ENCODE assay signal across 1 cellular context in the genomic region with DNA sequence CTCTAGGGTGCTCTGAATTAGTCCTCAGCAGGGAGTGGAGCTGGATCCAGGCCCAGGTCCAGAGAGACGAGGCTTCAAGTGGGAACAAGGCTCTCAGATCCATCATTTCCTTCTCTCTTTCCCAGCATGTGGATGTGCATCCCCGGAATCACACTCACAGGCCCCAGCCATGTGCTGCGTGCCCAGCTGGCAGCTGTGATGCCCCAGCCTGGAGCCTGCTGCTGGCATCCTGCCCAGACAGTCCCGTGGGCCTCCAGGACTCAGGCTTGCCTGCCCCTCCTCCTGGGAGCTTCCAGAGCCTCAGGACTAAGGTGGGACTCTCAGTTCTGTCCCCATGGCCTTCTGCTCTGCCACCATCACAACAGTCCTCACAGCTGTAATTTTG.
TF ChIP-seq lines count a peak whose summit lies in the region.

No MANE protein-coding gene starts in this region.

TF ChIP-seq in IMR-90, 13 proteins besides CTCF, POLR2A, EP300 and RAD21 (continued from another document):
- TF ChIP-seq NFE2L2 (IDR thresholded peaks at IDR 0.05; ENCODE audit: low read depth, low read length), result no peak
- TF ChIP-seq CHD1 (IDR thresholded peaks at IDR 0.05; ENCODE audit: low read depth, low read length), result no peak
- TF ChIP-seq BHLHE40 (IDR thresholded peaks at IDR 0.05; ENCODE audit: low read depth, low read length), result no peak
- no peak for TF ChIP-seq FOS (IDR thresholded peaks at IDR 0.05; ENCODE audit: low read depth, low read length)
- no peak for TF ChIP-seq MAZ (IDR thresholded peaks at IDR 0.05; ENCODE audit: borderline replicate concordance, low read depth, low read length)
- no peak for TF ChIP-seq RCOR1 (IDR thresholded peaks at IDR 0.05; ENCODE audit: insufficient replicate concordance, low read length)
